Comparison of ENCODE assay signal across 10 cellular contexts in genomic region chr12:12466157-12466556, GRCh38.
A peak's percentile ranks its signal among the peaks of the same experiment; 100 is the strongest.
DNase-seq lines count a peak whose midpoint lies in the region; TF ChIP-seq lines count a peak whose summit lies in the region.
"Had no signal": no experiment of that assay in that cellular context is flagged by ENCODE, and none has a peak within 500 bp of the region (broad histone marks: within the 10 kb centered on the region; RNA-seq: fewer than 3 reads in every experiment).

No MANE protein-coding gene starts in this region.

- H2AFZ ChIP-seq in smooth muscle cell (ENCODE audit: low read depth), result no peak overlapping the region

- H3K4me1 ChIP-seq in mucosa of rectum (ENCODE audit: control insufficient read depth in 2 of 2, insufficient read depth in 2 of 2, low read length in 2 of 2), result no peaks in the 10 kb centered on the region
- peaks cover 54% of the 10 kb centered on the region for H3K4me1 ChIP-seq in thymus (ENCODE audit: control insufficient read depth, insufficient read depth, low read length)
- H3K4me1 ChIP-seq in smooth muscle cell (ENCODE audit: low read depth), result no peaks in the 10 kb centered on the region

- CTCF ChIA-PET in RWPE1 (lab: Yijun Ruan, JAX), result interaction anchor here (0.7 kb wide), 2 partner anchors 13 to 541 kb away, joined by 3 read pairs; no protein-coding TSS in a partner anchor

- no peaks in the 10 kb centered on the region for H3K27me3 Mint-ChIP-seq in activated T-cell treated with anti-CD3 and anti-CD28 coated beads, Interleukin-2, amount 50 U/mL, for 24 hours

- H3F3A ChIP-seq in smooth muscle cell (ENCODE audit: low read depth), result no peaks in the 10 kb centered on the region

- no peak for TF ChIP-seq CTCF in RWPE1 (conservative IDR thresholded peaks at IDR 0.05; ENCODE audit: low read depth)
- TF ChIP-seq CTCF in smooth muscle cell (IDR thresholded peaks at IDR 0.05; ENCODE audit: borderline replicate concordance, insufficient read depth, poor library complexity, severe bottlenecking), result no peak

- DNase-seq in activated gamma-delta T cell treated with Interleukin-2 at 50 U/mL for 16 hours (peak; percentile 54), activated gamma-delta T cell (lab: John Stamatoyannopoulos, UW) (no peak), RWPE1 (ENCODE audit: low spot score) (no peak), smooth muscle cell (lab: John Stamatoyannopoulos, UW; ENCODE audit: unreplicated experiment) (no peak), NCI-H510A treated with DMSO at 0.1 percent for 48 hours (lab: John Stamatoyannopoulos, UW) (no peak)
- no peak for DNase-seq in activated T-cell treated with anti-CD3 and anti-CD28 coated beads, Interleukin-2, amount 50 U/mL, for 24 hours
- DNase-seq: DMS53 had no signal

- H3K27ac Mint-ChIP-seq in activated T-cell treated with anti-CD3 and anti-CD28 coated beads, Interleukin-2, amount 50 U/mL, for 24 hours, result peak overlapping the region; percentile 91
- H3K27ac Mint-ChIP-seq: nephron had no signal

- no peaks in the 10 kb centered on the region for H3K9me3 ChIP-seq in mucosa of rectum (ENCODE audit: control insufficient read depth in 2 of 2, low read length in 2 of 2)
- no peaks in the 10 kb centered on the region for H3K9me3 ChIP-seq in thymus (ENCODE audit: control insufficient read depth)
- no peaks in the 10 kb centered on the region for H3K9me3 ChIP-seq in smooth muscle cell (replicated peaks; ENCODE audit: low read depth)

- WGBS in thymus, result 27% methylated on average over 7 of the region's 7 CpGs
- 94% methylated on average over 7 of the region's 7 CpGs for WGBS in smooth muscle cell (ENCODE audit: low lambda C conversion rate)

- H3K4me3 ChIP-seq in mucosa of rectum (ENCODE audit: low read length in 2 of 2) (no peak overlapping the region), thymus (ENCODE audit: low read length) (peak overlapping the region; percentile 7), smooth muscle cell (no peak overlapping the region)

- H3K36me3 Mint-ChIP-seq in activated T-cell treated with anti-CD3 and anti-CD28 coated beads, Interleukin-2, amount 50 U/mL, for 24 hours (ENCODE audit: low read depth), result peaks cover 81% of the 10 kb centered on the region

- no peaks in the 10 kb centered on the region for H4K20me1 ChIP-seq in smooth muscle cell (ENCODE audit: low read depth)

- H3K27ac ChIP-seq in mucosa of rectum (ENCODE audit: low read depth in 2 of 2, low read length in 2 of 2) (peak overlapping the region; percentile 39 to 61), thymus (ENCODE audit: low read depth) (peak overlapping the region; percentile 77), RWPE1 (no peak overlapping the region), smooth muscle cell (ENCODE audit: low read depth) (no peak overlapping the region)

- no peak overlapping the region for H3K4me2 ChIP-seq in smooth muscle cell

- H3K36me3 ChIP-seq in mucosa of rectum (ENCODE audit: control insufficient read depth in 2 of 2, insufficient read depth in 2 of 2, low read length in 2 of 2), result peaks cover 2 to 9% of the 10 kb centered on the region in 2 donors
- peaks cover 3% of the 10 kb centered on the region for H3K36me3 ChIP-seq in thymus (ENCODE audit: control insufficient read depth, insufficient read depth)
- H3K36me3 ChIP-seq in smooth muscle cell (ENCODE audit: low read depth), result no peaks in the 10 kb centered on the region

- H3K4me3 Mint-ChIP-seq in activated T-cell treated with anti-CD3 and anti-CD28 coated beads, Interleukin-2, amount 50 U/mL, for 24 hours, result peak overlapping the region; percentile 3
- H3K4me3 Mint-ChIP-seq: nephron had no signal

- H3K27me3 ChIP-seq in mucosa of rectum (ENCODE audit: control insufficient read depth in 2 of 2, insufficient read depth in 2 of 2, low read length in 2 of 2) (no peaks in the 10 kb centered on the region), thymus (ENCODE audit: control insufficient read depth, insufficient read depth) (no peaks in the 10 kb centered on the region), smooth muscle cell (ENCODE audit: low read depth) (no peaks in the 10 kb centered on the region)

- POLR2A ChIA-PET in RWPE1 (lab: Yijun Ruan, JAX; ENCODE audit: low non-redundant PET), result no interaction called here

- H3K9ac ChIP-seq in mucosa of rectum (ENCODE audit: low read depth in 1 of 2, low read length in 2 of 2) (no peak overlapping the region), smooth muscle cell (ENCODE audit: low read depth) (no peak overlapping the region)

- peaks cover 5% of the 10 kb centered on the region for H3K9me3 Mint-ChIP-seq in activated T-cell treated with anti-CD3 and anti-CD28 coated beads, Interleukin-2, amount 50 U/mL, for 24 hours

- H3K4me1 Mint-ChIP-seq in activated T-cell treated with anti-CD3 and anti-CD28 coated beads, Interleukin-2, amount 50 U/mL, for 24 hours (ENCODE audit: low read depth), result peaks cover 93% of the 10 kb centered on the region
- H3K4me1 Mint-ChIP-seq: nephron had no signal

- H3K79me2 ChIP-seq in smooth muscle cell (ENCODE audit: low read depth), result no peaks in the 10 kb centered on the region

Comparison
In these comparisons a context has a peak if more than half of its experiments do, and no peak if none do; other contexts are left out.
1. H3K27ac ChIP-seq: peak in mucosa of rectum (2 of 2) and thymus (single experiment); none in RWPE1 (single experiment) and smooth muscle cell (single experiment).